ENCODE assay signal across 8 cellular contexts in the genomic region with DNA sequence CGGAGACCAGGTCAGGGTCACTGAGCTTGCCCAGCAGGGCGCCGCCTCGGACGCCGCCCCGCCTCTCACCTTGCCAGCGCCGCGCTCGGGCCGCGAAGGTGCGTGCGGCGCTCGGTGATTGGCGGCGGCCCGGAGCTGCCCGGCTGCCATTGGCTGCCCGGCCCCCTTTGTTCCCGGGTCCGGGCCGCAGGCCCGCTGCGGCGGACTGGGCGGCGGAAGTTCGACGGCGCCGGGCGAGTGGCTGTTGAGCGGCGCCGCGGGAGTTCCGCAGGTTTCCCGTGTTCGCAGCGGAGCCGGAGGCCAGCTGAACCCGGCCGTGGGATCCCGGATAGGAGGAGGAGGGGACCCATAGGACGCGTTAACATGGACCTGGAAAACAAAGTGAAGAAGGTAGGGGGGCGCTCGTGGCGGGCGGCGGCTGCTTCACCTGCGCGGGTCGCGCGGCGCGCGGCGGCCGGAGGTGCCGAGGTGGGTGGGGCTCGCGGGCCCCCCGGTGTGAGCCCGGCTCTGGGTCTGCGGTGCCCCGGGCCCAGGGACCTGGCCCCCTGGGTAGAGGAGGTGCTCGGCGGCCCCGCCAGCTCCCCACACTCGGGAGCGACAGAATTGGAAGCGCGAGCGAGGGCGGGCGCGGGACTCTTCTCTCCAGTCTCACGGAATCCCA. TPM values are rescaled to one million over a fixed set of nuclear protein-coding genes. Genes with fewer than 3 reads are reported as not detected.
DNase-seq lines count a peak whose midpoint lies in the region; ATAC-seq and TF ChIP-seq lines count a peak whose summit lies in the region.

A gene with protein sequence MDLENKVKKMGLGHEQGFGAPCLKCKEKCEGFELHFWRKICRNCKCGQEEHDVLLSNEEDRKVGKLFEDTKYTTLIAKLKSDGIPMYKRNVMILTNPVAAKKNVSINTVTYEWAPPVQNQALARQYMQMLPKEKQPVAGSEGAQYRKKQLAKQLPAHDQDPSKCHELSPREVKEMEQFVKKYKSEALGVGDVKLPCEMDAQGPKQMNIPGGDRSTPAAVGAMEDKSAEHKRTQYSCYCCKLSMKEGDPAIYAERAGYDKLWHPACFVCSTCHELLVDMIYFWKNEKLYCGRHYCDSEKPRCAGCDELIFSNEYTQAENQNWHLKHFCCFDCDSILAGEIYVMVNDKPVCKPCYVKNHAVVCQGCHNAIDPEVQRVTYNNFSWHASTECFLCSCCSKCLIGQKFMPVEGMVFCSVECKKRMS (plus strand): TSS at position 195 of the 661 bp plus-strand sequence. CDS start 169 bp downstream, at position 364.

- no peak for TF ChIP-seq CTCF in HL-60 (IDR thresholded peaks at IDR 0.05; ENCODE audit: insufficient read depth, low read length)
- no peak for TF ChIP-seq CTCF in retinal pigment epithelial cell (conservative IDR thresholded peaks at IDR 0.05; ENCODE audit: low read depth, low read length)

- DNase-seq in COR-L47 (lab: John Stamatoyannopoulos, UW) (peak; percentile 65), HL-60 (ENCODE audit: low read depth in 1 of 2, low spot score in 1 of 2) (peak; percentile 28 to 60), left cardiac atrium (peak; percentile 72), retinal pigment epithelial cell (ENCODE audit: low read depth) (no peak), OCI-M2 (lab: John Stamatoyannopoulos, UW; ENCODE audit: unreplicated experiment) (no peak)
- DNase-seq in activated naive CD4-positive, alpha-beta T cell treated with anti-CD3 and anti-CD28 coated beads, Interleukin-2, amount 50 U/mL, for 16 hours = peak; percentile 70

- H3K27ac ChIP-seq in HL-60 (replicated peaks) = peak within 1 kb of the TSS; percentile 75

- ATAC-seq in GM19467 (IDR thresholded peaks at IDR 0.05; ENCODE audit: unreplicated experiment) = peak; percentile 88
- peak; percentile 73 for ATAC-seq in SK-N-SH treated with all-trans-retinoic acid at 6 μM for 48 hours
- ATAC-seq in left cardiac atrium = peak; percentile 92 to 95

- H3K27me3 ChIP-seq in HL-60 (ENCODE audit: insufficient read depth, poor library complexity, severe bottlenecking) = no peaks in the 10 kb centered on the region

- H3K4me3 ChIP-seq in HL-60 (replicated peaks; ENCODE audit: insufficient read depth, low read length) (peak within 1 kb of the TSS; percentile 58), retinal pigment epithelial cell (ENCODE audit: low read length) (peak within 1 kb of the TSS; percentile 79)

- intact Hi-C loops in left cardiac atrium (cut with DNase I) = no loop called here

TF ChIP-seq in SK-N-SH treated with all-trans-retinoic acid at 6 μM for 48 hours, 23 proteins besides CTCF, POLR2A, EP300 and RAD21:
- TF ChIP-seq, protein P1, sequence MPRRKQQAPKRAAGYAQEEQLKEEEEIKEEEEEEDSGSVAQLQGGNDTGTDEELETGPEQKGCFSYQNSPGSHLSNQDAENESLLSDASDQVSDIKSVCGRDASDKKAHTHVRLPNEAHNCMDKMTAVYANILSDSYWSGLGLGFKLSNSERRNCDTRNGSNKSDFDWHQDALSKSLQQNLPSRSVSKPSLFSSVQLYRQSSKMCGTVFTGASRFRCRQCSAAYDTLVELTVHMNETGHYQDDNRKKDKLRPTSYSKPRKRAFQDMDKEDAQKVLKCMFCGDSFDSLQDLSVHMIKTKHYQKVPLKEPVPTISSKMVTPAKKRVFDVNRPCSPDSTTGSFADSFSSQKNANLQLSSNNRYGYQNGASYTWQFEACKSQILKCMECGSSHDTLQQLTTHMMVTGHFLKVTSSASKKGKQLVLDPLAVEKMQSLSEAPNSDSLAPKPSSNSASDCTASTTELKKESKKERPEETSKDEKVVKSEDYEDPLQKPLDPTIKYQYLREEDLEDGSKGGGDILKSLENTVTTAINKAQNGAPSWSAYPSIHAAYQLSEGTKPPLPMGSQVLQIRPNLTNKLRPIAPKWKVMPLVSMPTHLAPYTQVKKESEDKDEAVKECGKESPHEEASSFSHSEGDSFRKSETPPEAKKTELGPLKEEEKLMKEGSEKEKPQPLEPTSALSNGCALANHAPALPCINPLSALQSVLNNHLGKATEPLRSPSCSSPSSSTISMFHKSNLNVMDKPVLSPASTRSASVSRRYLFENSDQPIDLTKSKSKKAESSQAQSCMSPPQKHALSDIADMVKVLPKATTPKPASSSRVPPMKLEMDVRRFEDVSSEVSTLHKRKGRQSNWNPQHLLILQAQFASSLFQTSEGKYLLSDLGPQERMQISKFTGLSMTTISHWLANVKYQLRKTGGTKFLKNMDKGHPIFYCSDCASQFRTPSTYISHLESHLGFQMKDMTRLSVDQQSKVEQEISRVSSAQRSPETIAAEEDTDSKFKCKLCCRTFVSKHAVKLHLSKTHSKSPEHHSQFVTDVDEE (CRISPR knock-in tag; IDR thresholded peaks at IDR 0.05) = peak; percentile 18; the same call in 1 of the 2 replicates
- no peak for TF ChIP-seq ARNTL (CRISPR knock-in tag; IDR thresholded peaks at IDR 0.05; ENCODE audit: borderline replicate concordance, low read depth)
- TF ChIP-seq ZNF8 (CRISPR knock-in tag; IDR thresholded peaks at IDR 0.05) = no peak
- TF ChIP-seq ZNF565 (CRISPR knock-in tag; conservative IDR thresholded peaks at IDR 0.05; ENCODE audit: low read depth) = no peak
- no peak for TF ChIP-seq PATZ1 (CRISPR knock-in tag; IDR thresholded peaks at IDR 0.05; ENCODE audit: borderline replicate concordance)
- no peak for TF ChIP-seq OSR1 (CRISPR knock-in tag; IDR thresholded peaks at IDR 0.05)
- 0 out of 2 replicates have a peak, but pooled peaks have one; percentile 26 for TF ChIP-seq ZFP3 (CRISPR knock-in tag; IDR thresholded peaks at IDR 0.05)
- no peak for TF ChIP-seq ZC3H10 (CRISPR knock-in tag; IDR thresholded peaks at IDR 0.05)
- TF ChIP-seq ZNF70 (CRISPR knock-in tag; IDR thresholded peaks at IDR 0.05) = no peak
- TF ChIP-seq RARB (CRISPR knock-in tag; IDR thresholded peaks at IDR 0.05) = no peak

RNA-seq across cellular contexts. Expression of the gene that starts here (rescaled TPM):
- total RNA-seq in left cardiac atrium = 10 to 100 TPM; 22.5 to 27.6 TPM

Comparison
In these comparisons a context has a peak if more than half of its experiments do, and no peak if none do; other contexts are left out.
1. DNase-seq: peak in COR-L47 (single experiment), HL-60 (2 of 2), activated naive CD4-positive, alpha-beta T cell treated with anti-CD3 and anti-CD28 coated beads, Interleukin-2, amount 50 U/mL, for 16 hours (single experiment) and left cardiac atrium (single experiment); none in retinal pigment epithelial cell (single experiment) and OCI-M2 (single experiment).
2. Peak in every context shown above with its lines, with median percentiles within 50 percentile points of each other: ATAC-seq.